9 cellular contexts compared by ENCODE assay signal in the genomic region with DNA sequence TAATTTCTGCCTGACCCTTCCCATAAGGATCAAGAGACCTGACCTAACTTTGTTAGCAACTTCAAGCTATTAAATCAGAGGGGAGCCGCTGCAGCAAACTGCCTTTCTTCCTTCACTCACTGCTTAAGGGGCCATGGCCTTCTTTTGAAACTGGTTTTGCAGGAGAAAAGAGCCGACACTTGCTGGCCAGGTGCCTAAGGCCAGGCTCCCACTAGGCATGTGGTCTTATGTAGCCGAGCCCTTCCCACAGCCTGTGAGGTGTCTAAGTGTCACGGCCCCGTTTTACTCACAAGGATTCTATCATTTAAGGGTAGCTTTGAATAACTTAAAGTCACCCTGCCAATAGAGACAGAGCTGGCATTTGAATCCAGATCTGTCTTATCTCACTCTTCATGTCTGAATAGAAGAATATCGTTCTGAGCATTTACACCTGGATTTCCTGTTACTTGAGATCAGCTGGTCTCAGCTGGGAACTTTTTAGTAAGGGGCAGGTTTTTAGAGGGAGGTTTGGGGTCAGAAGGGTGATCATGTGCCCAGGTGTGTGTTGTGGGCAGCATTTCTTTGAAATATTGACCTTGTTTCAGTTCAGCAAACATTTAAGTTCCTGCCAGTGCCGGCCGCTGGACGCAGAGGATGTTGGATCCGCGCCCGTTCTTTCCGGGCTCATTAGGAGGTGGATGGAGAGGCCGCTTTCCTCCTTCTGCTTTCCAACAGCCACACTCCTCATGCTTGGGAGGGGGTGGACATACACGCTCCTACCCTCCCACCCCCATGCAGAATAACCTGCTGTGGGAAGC.
DNase-seq lines count a peak whose midpoint lies in the region; ATAC-seq lines count a peak whose summit lies in the region.
"Had no signal": no experiment of that assay in that cellular context is flagged by ENCODE, and none has a peak within 500 bp of the region (broad histone marks: within the 10 kb centered on the region; RNA-seq: fewer than 3 reads in every experiment).

No MANE protein-coding gene starts in this region.

- ATAC-seq in activated T-cell treated with anti-CD3 and anti-CD28 coated beads, Interleukin-2, amount 50 U/mL, for 72 hours (replicated peaks in 1 of 2): no peak

- POLR2A ChIA-PET in activated CD4-positive, alpha-beta T cell treated with anti-CD3 and anti-CD28 coated beads, Interleukin-2, amount 10 ng/mL, durations not matched to agents 7 days and 5 days (lab: Charles Lee): no interaction called here

- no peaks in the 10 kb centered on the region for H3K27me3 Mint-ChIP-seq in activated T-cell treated with anti-CD3 and anti-CD28 coated beads, Interleukin-2, amount 50 U/mL, for 24 hours
- no peaks in the 10 kb centered on the region for H3K27me3 Mint-ChIP-seq in activated T-cell treated with anti-CD3 and anti-CD28 coated beads, Interleukin-2, amount 50 U/mL, for 72 hours (ENCODE audit: low read depth)
- no peaks in the 10 kb centered on the region for H3K27me3 Mint-ChIP-seq in activated CD4-positive, alpha-beta T cell treated with anti-CD3 and anti-CD28 coated beads, Interleukin-2, amount 10 ng/mL, durations not matched to agents 7 days and 5 days

- no peak for DNase-seq in activated T-cell treated with anti-CD3 and anti-CD28 coated beads, Interleukin-2, amount 50 U/mL, for 24 hours
- no peak for DNase-seq in activated T-cell treated with anti-CD3 and anti-CD28 coated beads, Interleukin-2, amount 50 U/mL, for 72 hours
- DNase-seq in cerebellar cortex (ENCODE audit: low spot score) (peak; percentile 41), medulla oblongata (ENCODE audit: extremely low spot score) (peak; percentile 63), ureter (ENCODE audit: low spot score) (peak; percentile 70), putamen (ENCODE audit: low spot score) (no peak)
- no peak for DNase-seq in activated CD4-positive, alpha-beta T cell treated with anti-CD3 and anti-CD28 coated beads, Interleukin-2, amount 10 ng/mL, durations not matched to agents 7 days and 5 days
- DNase-seq in activated CD4-positive, alpha-beta T cell treated with anti-CD3 and anti-CD28 coated beads for 1 hour: no peak
- DNase-seq: cerebellar nuclear complex had no signal

- no peak overlapping the region for H3K4me3 Mint-ChIP-seq in activated T-cell treated with anti-CD3 and anti-CD28 coated beads, Interleukin-2, amount 50 U/mL, for 24 hours
- no peak overlapping the region for H3K4me3 Mint-ChIP-seq in activated T-cell treated with anti-CD3 and anti-CD28 coated beads, Interleukin-2, amount 50 U/mL, for 72 hours
- H3K4me3 Mint-ChIP-seq in activated CD4-positive, alpha-beta T cell treated with anti-CD3 and anti-CD28 coated beads, Interleukin-2, amount 10 ng/mL, durations not matched to agents 7 days and 5 days: no peak overlapping the region

- CTCF ChIA-PET in activated CD4-positive, alpha-beta T cell treated with anti-CD3 and anti-CD28 coated beads, Interleukin-2, amount 10 ng/mL, durations not matched to agents 7 days and 5 days (lab: Charles Lee): interaction anchor here (0.7 to 1.0 kb wide), 2 partner anchors 12 to 29 kb away, joined by 3 to 4 read pairs; no protein-coding TSS in a partner anchor

- peak overlapping the region; percentile 34 for H3K27ac Mint-ChIP-seq in activated T-cell treated with anti-CD3 and anti-CD28 coated beads, Interleukin-2, amount 50 U/mL, for 24 hours
- no peak overlapping the region for H3K27ac Mint-ChIP-seq in activated T-cell treated with anti-CD3 and anti-CD28 coated beads, Interleukin-2, amount 50 U/mL, for 72 hours
- no peak overlapping the region for H3K27ac Mint-ChIP-seq in activated CD4-positive, alpha-beta T cell treated with anti-CD3 and anti-CD28 coated beads, Interleukin-2, amount 10 ng/mL, durations not matched to agents 7 days and 5 days

- peaks cover 90% of the 10 kb centered on the region for H3K36me3 Mint-ChIP-seq in activated T-cell treated with anti-CD3 and anti-CD28 coated beads, Interleukin-2, amount 50 U/mL, for 24 hours (ENCODE audit: low read depth)
- peaks cover 7 to 8% of the 10 kb centered on the region in 2 donors for H3K36me3 Mint-ChIP-seq in activated T-cell treated with anti-CD3 and anti-CD28 coated beads, Interleukin-2, amount 50 U/mL, for 72 hours (ENCODE audit: insufficient read depth in 2 of 2)
- H3K36me3 Mint-ChIP-seq in activated CD4-positive, alpha-beta T cell treated with anti-CD3 and anti-CD28 coated beads, Interleukin-2, amount 10 ng/mL, durations not matched to agents 7 days and 5 days (ENCODE audit: low read depth): peaks cover 44% of the 10 kb centered on the region

- H3K4me1 Mint-ChIP-seq in activated T-cell treated with anti-CD3 and anti-CD28 coated beads, Interleukin-2, amount 50 U/mL, for 24 hours (ENCODE audit: low read depth): peaks cover 29% of the 10 kb centered on the region
- H3K4me1 Mint-ChIP-seq in activated T-cell treated with anti-CD3 and anti-CD28 coated beads, Interleukin-2, amount 50 U/mL, for 72 hours (ENCODE audit: low read depth): peaks cover 13% of the 10 kb centered on the region
- H3K4me1 Mint-ChIP-seq in activated CD4-positive, alpha-beta T cell treated with anti-CD3 and anti-CD28 coated beads, Interleukin-2, amount 10 ng/mL, durations not matched to agents 7 days and 5 days: peaks cover 36% of the 10 kb centered on the region

- no peaks in the 10 kb centered on the region for H3K9me3 Mint-ChIP-seq in activated T-cell treated with anti-CD3 and anti-CD28 coated beads, Interleukin-2, amount 50 U/mL, for 24 hours
- H3K9me3 Mint-ChIP-seq in activated T-cell treated with anti-CD3 and anti-CD28 coated beads, Interleukin-2, amount 50 U/mL, for 72 hours: no peaks in the 10 kb centered on the region
- no peaks in the 10 kb centered on the region for H3K9me3 Mint-ChIP-seq in activated CD4-positive, alpha-beta T cell treated with anti-CD3 and anti-CD28 coated beads, Interleukin-2, amount 10 ng/mL, durations not matched to agents 7 days and 5 days

Comparison
In these comparisons a context has a peak if more than half of its experiments do, and no peak if none do; other contexts are left out.
1. DNase-seq: peak in cerebellar cortex (single experiment), medulla oblongata (single experiment) and ureter (single experiment); none in activated T-cell treated with anti-CD3 and anti-CD28 coated beads, Interleukin-2, amount 50 U/mL, for 24 hours (single experiment), activated T-cell treated with anti-CD3 and anti-CD28 coated beads, Interleukin-2, amount 50 U/mL, for 72 hours (0 of 2), putamen (single experiment), activated CD4-positive, alpha-beta T cell treated with anti-CD3 and anti-CD28 coated beads, Interleukin-2, amount 10 ng/mL, durations not matched to agents 7 days and 5 days (single experiment) and activated CD4-positive, alpha-beta T cell treated with anti-CD3 and anti-CD28 coated beads for 1 hour (single experiment).